11 cellular contexts compared by ENCODE assay signal in the genomic region with DNA sequence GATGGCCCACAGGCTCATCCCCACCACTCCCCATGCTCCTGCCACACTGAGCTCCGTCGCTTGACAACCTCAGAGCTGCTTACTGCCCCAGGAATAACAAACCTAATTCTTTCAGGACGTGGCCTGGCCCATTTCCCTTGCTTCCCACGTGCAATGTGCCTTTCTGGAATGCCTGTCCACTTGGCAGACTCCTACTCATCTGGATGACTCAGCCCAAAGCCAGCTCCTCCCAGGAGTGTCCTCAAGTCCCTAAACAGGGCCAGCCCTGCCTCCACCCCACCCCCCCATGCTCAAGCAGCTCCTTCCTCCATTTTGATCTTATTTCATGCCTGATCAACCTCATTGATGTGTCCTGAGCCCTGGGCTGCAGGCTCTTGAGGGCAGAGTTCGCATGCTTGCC.
DNase-seq lines count a peak whose midpoint lies in the region; ATAC-seq and TF ChIP-seq lines count a peak whose summit lies in the region.
"Had no signal": no experiment of that assay in that cellular context is flagged by ENCODE, and none has a peak within 500 bp of the region (broad histone marks: within the 10 kb centered on the region; RNA-seq: fewer than 3 reads in every experiment).

No MANE protein-coding gene starts in this region.

- peaks cover 2% of the 10 kb centered on the region for H3K27me3 ChIP-seq in kidney epithelial cell (ENCODE audit: control insufficient read depth, insufficient read depth, low read length)

- POLR2A ChIA-PET in WTC11 (lab: Charles Lee) = no interaction called here

- H3K4me1 Mint-ChIP-seq in WTC11 = peaks cover 7% of the 10 kb centered on the region; the same call in 1 of the 2 replicates
- H3K4me1 Mint-ChIP-seq: activated naive CD8-positive, alpha-beta T cell treated with anti-CD3 and anti-CD28 coated beads, Interleukin-2, amount 50 U/mL, for 24 hours; stimulated activated naive B cell treated with anti-CD40 and anti-IgM and Interleukin-4, amounts not matched to agents 10 μg/mL and 1 μg/mL and 100 μg/mL, for 72 hours had no signal

- no peak for ATAC-seq in HG02678 (IDR thresholded peaks at IDR 0.05; ENCODE audit: unreplicated experiment)
- ATAC-seq in WTC11 = no peak
- ATAC-seq: activated naive CD8-positive, alpha-beta T cell treated with anti-CD3 and anti-CD28 coated beads, Interleukin-2, amount 50 U/mL, for 24 hours; stimulated activated naive B cell treated with anti-CD40 and anti-IgM and Interleukin-4, amounts not matched to agents 10 μg/mL and 1 μg/mL and 100 μg/mL, for 72 hours had no signal

- H3K27ac Mint-ChIP-seq in WTC11 = no peak overlapping the region
- H3K27ac Mint-ChIP-seq: activated naive CD8-positive, alpha-beta T cell treated with anti-CD3 and anti-CD28 coated beads, Interleukin-2, amount 50 U/mL, for 24 hours; stimulated activated naive B cell treated with anti-CD40 and anti-IgM and Interleukin-4, amounts not matched to agents 10 μg/mL and 1 μg/mL and 100 μg/mL, for 72 hours had no signal

- no peak overlapping the region for H3K4me3 ChIP-seq in kidney epithelial cell (ENCODE audit: low read depth, low read length)

- CTCF ChIA-PET in WTC11 (lab: Charles Lee) = interaction anchor here (0.5 kb wide), 1 partner anchor 678 kb away, joined by 4 read pairs; no protein-coding TSS in a partner anchor

- TF ChIP-seq CTCF in kidney epithelial cell (IDR thresholded peaks at IDR 0.05; ENCODE audit: insufficient read depth, low read length, poor library complexity, severe bottlenecking) = no peak
- no peak for TF ChIP-seq CTCF in WTC11 (IDR thresholded peaks at IDR 0.05)

- no peaks in the 10 kb centered on the region for H3K36me3 Mint-ChIP-seq in WTC11
- H3K36me3 Mint-ChIP-seq: stimulated activated naive B cell treated with anti-CD40 and anti-IgM and Interleukin-4, amounts not matched to agents 10 μg/mL and 1 μg/mL and 100 μg/mL, for 72 hours had no signal

- H3K4me3 Mint-ChIP-seq in WTC11 = no peak overlapping the region
- H3K4me3 Mint-ChIP-seq: activated naive CD8-positive, alpha-beta T cell treated with anti-CD3 and anti-CD28 coated beads, Interleukin-2, amount 50 U/mL, for 24 hours; stimulated activated naive B cell treated with anti-CD40 and anti-IgM and Interleukin-4, amounts not matched to agents 10 μg/mL and 1 μg/mL and 100 μg/mL, for 72 hours had no signal

- H3K36me3 ChIP-seq in kidney epithelial cell (ENCODE audit: control insufficient read depth, insufficient read depth, low read length) = no peaks in the 10 kb centered on the region

- DNase-seq in DMS53 (lab: John Stamatoyannopoulos, UW) (peak; percentile 29), DMS53 treated with DMSO at 0.1 percent for 48 hours (lab: John Stamatoyannopoulos, UW; ENCODE audit: unreplicated experiment) (no peak), astrocyte of the hippocampus (ENCODE audit: low read depth, low spot score) (peak; percentile 83), kidney epithelial cell (ENCODE audit: low read depth) (peak; percentile 79), ureter (ENCODE audit: low spot score) (peak; percentile 38), NCI-H146 treated with DMSO at 0.1 percent for 48 hours (lab: John Stamatoyannopoulos, UW; ENCODE audit: unreplicated experiment) (no peak), WTC11 (ENCODE audit: low spot score) (no peak)
- DNase-seq: activated naive CD8-positive, alpha-beta T cell treated with anti-CD3 and anti-CD28 coated beads, Interleukin-2, amount 50 U/mL, for 24 hours; KG1; stimulated activated naive B cell treated with anti-CD40 and anti-IgM and Interleukin-4, amounts not matched to agents 10 μg/mL and 1 μg/mL and 100 μg/mL, for 72 hours had no signal

- H3K9me3 Mint-ChIP-seq in WTC11 = peaks cover 13% of the 10 kb centered on the region
- H3K9me3 Mint-ChIP-seq: activated naive CD8-positive, alpha-beta T cell treated with anti-CD3 and anti-CD28 coated beads, Interleukin-2, amount 50 U/mL, for 24 hours; stimulated activated naive B cell treated with anti-CD40 and anti-IgM and Interleukin-4, amounts not matched to agents 10 μg/mL and 1 μg/mL and 100 μg/mL, for 72 hours had no signal

- no peaks in the 10 kb centered on the region for H3K27me3 Mint-ChIP-seq in WTC11 (ENCODE audit: low read depth)

TF ChIP-seq in WTC11, 78 proteins besides CTCF, POLR2A, EP300 and RAD21:
- TF ChIP-seq, protein P1, sequence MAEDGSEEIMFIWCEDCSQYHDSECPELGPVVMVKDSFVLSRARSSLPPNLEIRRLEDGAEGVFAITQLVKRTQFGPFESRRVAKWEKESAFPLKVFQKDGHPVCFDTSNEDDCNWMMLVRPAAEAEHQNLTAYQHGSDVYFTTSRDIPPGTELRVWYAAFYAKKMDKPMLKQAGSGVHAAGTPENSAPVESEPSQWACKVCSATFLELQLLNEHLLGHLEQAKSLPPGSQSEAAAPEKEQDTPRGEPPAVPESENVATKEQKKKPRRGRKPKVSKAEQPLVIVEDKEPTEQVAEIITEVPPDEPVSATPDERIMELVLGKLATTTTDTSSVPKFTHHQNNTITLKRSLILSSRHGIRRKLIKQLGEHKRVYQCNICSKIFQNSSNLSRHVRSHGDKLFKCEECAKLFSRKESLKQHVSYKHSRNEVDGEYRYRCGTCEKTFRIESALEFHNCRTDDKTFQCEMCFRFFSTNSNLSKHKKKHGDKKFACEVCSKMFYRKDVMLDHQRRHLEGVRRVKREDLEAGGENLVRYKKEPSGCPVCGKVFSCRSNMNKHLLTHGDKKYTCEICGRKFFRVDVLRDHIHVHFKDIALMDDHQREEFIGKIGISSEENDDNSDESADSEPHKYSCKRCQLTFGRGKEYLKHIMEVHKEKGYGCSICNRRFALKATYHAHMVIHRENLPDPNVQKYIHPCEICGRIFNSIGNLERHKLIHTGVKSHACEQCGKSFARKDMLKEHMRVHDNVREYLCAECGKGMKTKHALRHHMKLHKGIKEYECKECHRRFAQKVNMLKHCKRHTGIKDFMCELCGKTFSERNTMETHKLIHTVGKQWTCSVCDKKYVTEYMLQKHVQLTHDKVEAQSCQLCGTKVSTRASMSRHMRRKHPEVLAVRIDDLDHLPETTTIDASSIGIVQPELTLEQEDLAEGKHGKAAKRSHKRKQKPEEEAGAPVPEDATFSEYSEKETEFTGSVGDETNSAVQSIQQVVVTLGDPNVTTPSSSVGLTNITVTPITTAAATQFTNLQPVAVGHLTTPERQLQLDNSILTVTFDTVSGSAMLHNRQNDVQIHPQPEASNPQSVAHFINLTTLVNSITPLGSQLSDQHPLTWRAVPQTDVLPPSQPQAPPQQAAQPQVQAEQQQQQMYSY (CRISPR knock-in tag; IDR thresholded peaks at IDR 0.05) = no peak

Comparison
In these comparisons a context has a peak if more than half of its experiments do, and no peak if none do; other contexts are left out.
1. DNase-seq: peak in DMS53 (single experiment), astrocyte of the hippocampus (single experiment), kidney epithelial cell (single experiment) and ureter (single experiment); none in DMS53 treated with DMSO at 0.1 percent for 48 hours (single experiment), NCI-H146 treated with DMSO at 0.1 percent for 48 hours (single experiment) and WTC11 (single experiment).